ENCODE assay signal across 8 cellular contexts in genomic region chr1:248858891-248859889, GRCh38. TPM values are rescaled to one million over a fixed set of nuclear protein-coding genes. Genes with fewer than 3 reads are reported as not detected.
DNase-seq lines count a peak whose midpoint lies in the region; ATAC-seq, FAIRE-seq and TF ChIP-seq lines count a peak whose summit lies in the region.

ZNF692 (minus strand) TSS chr1:248859085; CDS start chr1:248858309, 776 bp downstream.

- H3K36me3 ChIP-seq in HepG2 (replicated peaks in 1 of 2; ENCODE audit: control insufficient read depth in 1 of 2, insufficient read depth in 2 of 2, low read length in 2 of 2): peaks cover 3 to 22% of the 10 kb centered on the region in 2 experiments; a peak in 4 of 5 replicates

- TF ChIP-seq RAD21 in HepG2 (CRISPR knock-in tag; IDR thresholded peaks at IDR 0.05): no peak

- H3K4me3 Mint-ChIP-seq in CD14-positive monocyte: peak within 1 kb of the TSS; percentile 89 to 96

- ATAC-seq in GM19397 (IDR thresholded peaks at IDR 0.05; ENCODE audit: unreplicated experiment) (peak; percentile 84), HG03565 (IDR thresholded peaks at IDR 0.05; ENCODE audit: unreplicated experiment) (peak; percentile 82), HepG2 (peak; percentile 77)

- H3K4me1 Mint-ChIP-seq in CD14-positive monocyte: peaks cover 42% of the 10 kb centered on the region

- peaks cover 0 to 1% (median 0%) of the 10 kb centered on the region in 3 donors for H3K27me3 Mint-ChIP-seq in CD14-positive monocyte (ENCODE audit: low read depth in 3 of 3)

- H3K4me2 ChIP-seq in HepG2 (ENCODE audit: low read depth, low read length): peak within 1 kb of the TSS; percentile 99

- no peaks in the 10 kb centered on the region for H3K9me3 ChIP-seq in HepG2 (ENCODE audit: low read length)

- peak within 1 kb of the TSS; percentile 62 to 87 (median 83) for H3K4me3 ChIP-seq in HepG2 (replicated peaks in 1 of 3; ENCODE audit: insufficient read depth in 1 of 3, low read depth in 2 of 3, low read length in 3 of 3)

- intact Hi-C loops in CD14-positive monocyte (cut with micrococcal nuclease): loop anchor here (1.0 to 2.0 kb wide), 3 partner anchors 16 to 20 kb away; partner anchors contain the start of gene ZNF672 (in 1 of the 2)
- intact Hi-C loops in HepG2 (cut with micrococcal nuclease; ENCODE audit: unreplicated experiment): loop anchor here (1.0 to 2.0 kb wide), 3 partner anchors 14 to 48 kb away; partner anchors contain the start of genes PGBD2 and ZNF672

- no peaks in the 10 kb centered on the region for H4K20me1 ChIP-seq in HepG2 (ENCODE audit: insufficient read depth, low read length)

- peak within 1 kb of the TSS; percentile 98 to 100 (median 99) for H3K27ac Mint-ChIP-seq in CD14-positive monocyte

- in situ Hi-C loops in HepG2 (cut with HindIII; ENCODE audit: extremely low pct_ligation_motif_present, low pct_unique_long_range_greater_than_20kb): no loop called here

- no peaks in the 10 kb centered on the region for H3K9me3 Mint-ChIP-seq in CD14-positive monocyte

- under 1% methylated on average over 35 of the region's 62 CpGs for WGBS in HepG2 (ENCODE audit: low lambda C conversion rate)

- POLR2A ChIA-PET in HepG2 (lab: Yijun Ruan, JAX): interaction anchor here (0.6 to 3.5 kb wide), 10 partner anchors 10 to 108 kb away, joined by 3 to 83 read pairs (median 3); partner anchors contain the start of genes PGBD2, SH3BP5L and ZNF672

- CTCF ChIA-PET in HepG2 (lab: Yijun Ruan, JAX; ENCODE audit: low intra/inter-chr PET ratio, low total read pairs): interaction anchor here (0.7 kb wide), 1 partner anchor 14 kb away, joined by 3 read pairs; no protein-coding TSS in a partner anchor

- peak within 1 kb of the TSS; percentile 79 for H3K27ac ChIP-seq in HepG2 (ENCODE audit: extremely low read length, insufficient read depth, low read length)

- no peaks in the 10 kb centered on the region; a peak in 1 of 5 replicates for H3K27me3 ChIP-seq in HepG2 (ENCODE audit: control insufficient read depth in 1 of 2, insufficient read depth in 2 of 2, low read length in 2 of 2)

- H3K36me3 Mint-ChIP-seq in CD14-positive monocyte: peaks cover 17 to 20% of the 10 kb centered on the region in 2 donors

- no peak; a peak in 1 of 4 replicates for TF ChIP-seq POLR2A in HepG2 (IDR thresholded peaks at IDR 0.05; ENCODE audit: insufficient read depth in 1 of 2, low read depth in 2 of 2, low read length in 2 of 2)

- H3K9ac ChIP-seq in HepG2 (ENCODE audit: insufficient read depth, low read depth, low read length): peak within 1 kb of the TSS; percentile 87

- BruUV-seq in HepG2 (replicated peaks; lab: Mats Ljungman, UMichigan): TSS peak; percentile 75

- TF ChIP-seq CTCF in CD14-positive monocyte (IDR thresholded peaks at IDR 0.05) (no peak), HepG2 (CRISPR knock-in tag; IDR thresholded peaks at IDR 0.05) (no peak)

- H3K79me2 ChIP-seq in HepG2 (ENCODE audit: insufficient read depth, low read length): peaks cover 18% of the 10 kb centered on the region

- peaks cover 51% of the 10 kb centered on the region for H3K4me1 ChIP-seq in HepG2 (ENCODE audit: insufficient read depth, low read length)

- H2AFZ ChIP-seq in HepG2 (ENCODE audit: low read length): peak within 1 kb of the TSS; percentile 31

- DNase-seq in CD14-positive monocyte (ENCODE audit: low spot score) (peak; percentile 96), NCI-H748 (lab: John Stamatoyannopoulos, UW; ENCODE audit: unreplicated experiment) (peak; percentile 95), dedifferentiated amniotic fluid mesenchymal stem cell (ENCODE audit: extremely low spot score) (peak; percentile 97), HepG2 (ENCODE audit: low spot score) (peak; percentile 93)
- peak; percentile 92 to 95 for DNase-seq in activated CD4-positive, alpha-beta T cell treated with anti-CD3 and anti-CD28 coated beads, Interleukin-2, amount 50 U/mL, for 24 hours (ENCODE audit: low read depth in 1 of 2, low spot score in 1 of 2)
- peak; percentile 97 for DNase-seq in stimulated activated CD4-positive, alpha-beta T cell treated with anti-CD3 and anti-CD28 coated beads, Interleukin-4, amount 100 ng/mL, for 1 hour

- FAIRE-seq in HepG2 (lab: Jason Lieb, UNC): peak; percentile 60

- TF ChIP-seq EP300 in HepG2 (IDR thresholded peaks at IDR 0.05; ENCODE audit: low read depth in 2 of 2, low read length in 2 of 2) (no peak), HepG2 (CRISPR knock-in tag; IDR thresholded peaks at IDR 0.05; ENCODE audit: borderline replicate concordance) (no peak; the same call in none of the 2 replicates)

TF ChIP-seq in HepG2, 621 proteins besides CTCF, POLR2A, EP300 and RAD21 (continues in another document):
- TF ChIP-seq SPEN (CRISPR knock-in tag; IDR thresholded peaks at IDR 0.05; ENCODE audit: low read depth) (peak; percentile 16; the same call in 1 of the 2 replicates), MATR3 (CRISPR knock-in tag; IDR thresholded peaks at IDR 0.05) (no peak), ZNF451 (CRISPR knock-in tag; IDR thresholded peaks at IDR 0.05) (peak; percentile 80), RNF2 (conservative IDR thresholded peaks at IDR 0.05; ENCODE audit: low read depth) (0 out of 2 replicates have a peak, but pooled peaks have one; percentile 39), MLX (CRISPR knock-in tag; IDR thresholded peaks at IDR 0.05) (peak; percentile 19; the same call in 1 of the 2 replicates), DZIP1 (CRISPR knock-in tag; IDR thresholded peaks at IDR 0.05) (0 out of 2 replicates have a peak, but pooled peaks have one; percentile 55), ZNF431 (CRISPR knock-in tag; IDR thresholded peaks at IDR 0.05; ENCODE audit: borderline replicate concordance, low read depth) (no peak), ZNF460 (CRISPR knock-in tag; IDR thresholded peaks at IDR 0.05; ENCODE audit: borderline replicate concordance) (no peak), HNRNPLL (IDR thresholded peaks at IDR 0.05; ENCODE audit: low read depth, low read length, poor library complexity, severe bottlenecking) (peak; percentile 67), ZNF274 (CRISPR knock-in tag; IDR thresholded peaks at IDR 0.05) (no peak), ZNF530 (CRISPR knock-in tag; IDR thresholded peaks at IDR 0.05; ENCODE audit: low read depth) (no peak), ZNF773 (CRISPR knock-in tag; IDR thresholded peaks at IDR 0.05; ENCODE audit: borderline replicate concordance) (no peak), POLR2G (IDR thresholded peaks at IDR 0.05; ENCODE audit: low read depth, low read length) (peak; percentile 92)

RNA-seq across cellular contexts. Expression of gene ZNF692, which starts in this region (rescaled TPM):
- polyA plus RNA-seq in CD14-positive monocyte: 1 to 10 TPM; 2.2 to 2.4 TPM
- total RNA-seq in HepG2 (2016; rRNA removed; fragmentation: Illumina TruSeq; extraction: Trizol): 6.2 and 27.3 TPM in 2 replicates
- 6.1 and 6.8 TPM in 2 replicates for total RNA-seq in HepG2 (2016; cell fraction: cytosol; rRNA removed; fragmentation: Illumina TruSeq; extraction: Trizol; ENCODE audit: low read depth)
- total RNA-seq in HepG2 (2016; cell fraction: insoluble cytoplasmic fraction; rRNA removed; fragmentation: Illumina TruSeq; extraction: Trizol): 6.3 and 26.1 TPM in 2 replicates
- total RNA-seq in HepG2 (2016; cell fraction: membrane; rRNA removed; fragmentation: Illumina TruSeq; extraction: Trizol): 6.5 and 7.6 TPM in 2 replicates
- total RNA-seq in HepG2 (2016; cell fraction: nucleus; rRNA removed; fragmentation: Illumina TruSeq; extraction: Trizol): 39.9 and 46.9 TPM in 2 replicates
- polyA plus RNA-seq in HepG2 (2011; rRNA removed): 45.8 and 56.0 TPM in 2 replicates
- 11.1 and 18.9 TPM in 2 replicates for polyA plus RNA-seq in HepG2 (2011; cell fraction: cytosol; rRNA removed)
- polyA plus RNA-seq in HepG2 (2011; cell fraction: nucleus; rRNA removed): 493 and 513 TPM in 2 replicates
- 24.8 and 36.0 TPM in 2 replicates for polyA plus RNA-seq in HepG2 (2012)
- 4.2 and 5.0 TPM in 2 replicates for polyA plus RNA-seq in HepG2 (2016; cell fraction: cytosol; fragmentation: Illumina TruSeq; extraction: Trizol; ENCODE audit: low read depth)
- polyA plus RNA-seq in HepG2 (2016; cell fraction: insoluble cytoplasmic fraction; fragmentation: Illumina TruSeq; extraction: Trizol; ENCODE audit: low read depth): 6.8 and 9.0 TPM in 2 replicates
- 6.7 and 6.9 TPM in 2 replicates for polyA plus RNA-seq in HepG2 (2016; cell fraction: membrane; fragmentation: Illumina TruSeq; extraction: Trizol; ENCODE audit: low read depth)
- polyA plus RNA-seq in HepG2 (2016; cell fraction: nucleus; fragmentation: Illumina TruSeq; extraction: Trizol; ENCODE audit: insufficient read depth, low read depth): 133 and 150 TPM in 2 replicates
- 15.3 and 41.9 TPM in 2 replicates for polyA minus RNA-seq in HepG2 (2011; rRNA and poly(A)+ RNA removed; ENCODE audit: low replicate concordance)
- polyA minus RNA-seq in HepG2 (2011; cell fraction: cytosol; rRNA and poly(A)+ RNA removed): 3.1 and 3.3 TPM in 2 replicates
- 33.8 and 34.6 TPM in 2 replicates for polyA minus RNA-seq in HepG2 (2011; cell fraction: nucleus; rRNA and poly(A)+ RNA removed)

Comparison
In these comparisons a context has a peak if more than half of its experiments do, and no peak if none do; other contexts are left out.
1. Peak in every context shown above with its lines: DNase-seq, ATAC-seq, H3K4me3 ChIP-seq and H3K27ac ChIP-seq.